Comparison of ENCODE assay signal across 10 cellular contexts in genomic region chr6:167855825-167856425, GRCh38. TPM values are rescaled to one million over a fixed set of nuclear protein-coding genes. Genes with fewer than 3 reads are reported as not detected.
A peak's percentile ranks its signal among the peaks of the same experiment; 100 is the strongest.
DNase-seq lines count a peak whose midpoint lies in the region; ATAC-seq and TF ChIP-seq lines count a peak whose summit lies in the region.
"Had no signal": no experiment of that assay in that cellular context is flagged by ENCODE, and none has a peak within 500 bp of the region (broad histone marks: within the 10 kb centered on the region; RNA-seq: fewer than 3 reads in every experiment).

No MANE protein-coding gene starts in this region.

- H3K27me3 ChIP-seq in ACC112 (ENCODE audit: insufficient read depth, low read length): no peaks in the 10 kb centered on the region
- no peaks in the 10 kb centered on the region for H3K27me3 ChIP-seq in adipocyte (replicated peaks; ENCODE audit: control insufficient read depth, insufficient read depth, low read length)

- CTCF ChIA-PET in OCI-LY7 (lab: Charles Lee; ENCODE audit: unreplicated experiment): interaction anchor here (0.6 kb wide), 1 partner anchor 295 kb away, joined by 9 read pairs; no protein-coding TSS in a partner anchor

- no peaks in the 10 kb centered on the region for H3K9me3 ChIP-seq in adipocyte (ENCODE audit: control insufficient read depth, low read length)
- H3K9me3 ChIP-seq in OCI-LY7 (ENCODE audit: low read length): no peaks in the 10 kb centered on the region

- peak; percentile 44 for ATAC-seq in left lobe of liver

- no peak for TF ChIP-seq CTCF in OCI-LY7 (conservative IDR thresholded peaks at IDR 0.05; ENCODE audit: low read length)

- peak overlapping the region; percentile 59 for H3K4me3 ChIP-seq in ACC112 (ENCODE audit: low read depth, low read length)
- no peak overlapping the region for H3K4me3 ChIP-seq in adipocyte (ENCODE audit: low read length)
- no peak overlapping the region for H3K4me3 ChIP-seq in OCI-LY7 (ENCODE audit: low read depth, low read length, poor library complexity, severe bottlenecking)

- H3K27ac ChIP-seq in ACC112 (ENCODE audit: low read depth, low read length): peak overlapping the region; percentile 99
- H3K27ac ChIP-seq in OCI-LY7 (ENCODE audit: low read depth, low read length, poor library complexity, severe bottlenecking): no peak overlapping the region

- no TSS peak for BruUV-seq in OCI-LY7 (replicated peaks; lab: Mats Ljungman, UMichigan)

- H3K36me3 ChIP-seq in ACC112 (ENCODE audit: insufficient read depth, low read length): no peaks in the 10 kb centered on the region
- H3K36me3 ChIP-seq in adipocyte (ENCODE audit: control insufficient read depth, insufficient read depth, low read length, severe bottlenecking): no peaks in the 10 kb centered on the region
- H3K36me3 ChIP-seq in OCI-LY7 (ENCODE audit: insufficient read depth, low read length): no peaks in the 10 kb centered on the region

- DNase-seq in HCEC 1CT (peak; percentile 98), adipocyte (ENCODE audit: low read depth) (peak; percentile 88), left lobe of liver (ENCODE audit: low spot score) (no peak), HT-29 (ENCODE audit: low spot score) (no peak), NCI-H187 treated with DMSO at 0.1 percent for 48 hours (lab: John Stamatoyannopoulos, UW) (no peak), OCI-LY7 (ENCODE audit: low spot score) (no peak), GM19240 (ENCODE audit: insufficient read length, low spot score) (no peak)
- DNase-seq: activated naive CD4-positive, alpha-beta T cell treated with anti-CD3 and anti-CD28 coated beads for 36 hours; immature natural killer cell had no signal

- H3K79me2 ChIP-seq in ACC112 (ENCODE audit: control insufficient read depth, insufficient read depth, low read length, unreplicated experiment): peaks cover 88% of the 10 kb centered on the region
- H3K79me2 ChIP-seq in OCI-LY7 (ENCODE audit: insufficient read depth, low read depth, low read length): no peaks in the 10 kb centered on the region

- peak overlapping the region; percentile 13 for H3K9ac ChIP-seq in adipocyte (ENCODE audit: low read length)

- no peak overlapping the region for H3K4me2 ChIP-seq in OCI-LY7 (ENCODE audit: low read length)

- H2AFZ ChIP-seq in ACC112 (ENCODE audit: low read length, unreplicated experiment): no peak overlapping the region
- no peak overlapping the region for H2AFZ ChIP-seq in OCI-LY7 (ENCODE audit: low read length)

- intact Hi-C loops in OCI-LY7 (cut with micrococcal nuclease; ENCODE audit: unreplicated experiment): no loop called here

- peaks cover 42% of the 10 kb centered on the region for H3K4me1 ChIP-seq in ACC112 (ENCODE audit: control insufficient read depth, insufficient read depth, low read length, unreplicated experiment)
- peaks cover 43% of the 10 kb centered on the region for H3K4me1 ChIP-seq in adipocyte (ENCODE audit: control insufficient read depth, insufficient read depth, low read length)
- peaks cover 8% of the 10 kb centered on the region for H3K4me1 ChIP-seq in OCI-LY7 (ENCODE audit: insufficient read depth, low read length, poor library complexity, severe bottlenecking)

- no peaks in the 10 kb centered on the region for H3K9me2 ChIP-seq in OCI-LY7 (ENCODE audit: insufficient read depth, low read length)

- H4K20me1 ChIP-seq in OCI-LY7 (ENCODE audit: insufficient read depth, low read length): peaks cover 15% of the 10 kb centered on the region

- POLR2A ChIA-PET in OCI-LY7 (lab: Charles Lee): no interaction called here

RNA-seq across cellular contexts. Expression of gene AFDN, which starts 29.2 kb away (rescaled TPM):
- 92.5 TPM for total RNA-seq in left lobe of liver
- total RNA-seq in HT-29 (2014; rRNA removed; shearing (Covaris generic)): 79.8 and 86.5 TPM in 2 replicates
- 43.6 and 62.2 TPM in 2 replicates for total RNA-seq in OCI-LY7 (2014; rRNA removed; shearing (Covaris generic))
- total RNA-seq in OCI-LY7 (2022): 68.8 and 71.6 TPM in 2 replicates

Comparison
In these comparisons a context has a peak if more than half of its experiments do, and no peak if none do; other contexts are left out.
1. DNase-seq: peak in HCEC 1CT (single experiment) and adipocyte (single experiment); none in left lobe of liver (single experiment), HT-29 (single experiment), NCI-H187 treated with DMSO at 0.1 percent for 48 hours (single experiment), OCI-LY7 (single experiment) and GM19240 (single experiment).